Comparison of ENCODE assay signal across 17 cellular contexts in genomic region chr2:227004482-227004881, GRCh38.
A peak's percentile ranks its signal among the peaks of the same experiment; 100 is the strongest.
DNase-seq lines count a peak whose midpoint lies in the region; ATAC-seq lines count a peak whose summit lies in the region.
"Had no signal": no experiment of that assay in that cellular context is flagged by ENCODE, and none has a peak within 500 bp of the region (broad histone marks: within the 10 kb centered on the region; RNA-seq: fewer than 3 reads in every experiment).

No MANE protein-coding gene starts in this region.

- DNase-seq in M059J (ENCODE audit: low read depth): peak; percentile 30
- peak; percentile 60 for DNase-seq in RPMI7951 (ENCODE audit: low read depth)
- DNase-seq in memory B cell (ENCODE audit: low spot score in 2 of 2): no peak
- DNase-seq in midbrain (lab: John Stamatoyannopoulos, UW): no peak
- no peak for DNase-seq in ureter (ENCODE audit: low spot score)
- DNase-seq: ACHN; BE2C; C1 segment of cervical spinal cord; CD4-positive, CD25-positive, alpha-beta regulatory T cell; CD8-positive, alpha-beta memory T cell; COR-L47; DMS 273 treated with DMSO at 0.1 percent for 48 hours; DMS79; GDM1; GOT3; H7 had no signal

- no peaks in the 10 kb centered on the region for H3K9me3 Mint-ChIP-seq in memory B cell
- H3K9me3 Mint-ChIP-seq: CD4-positive, CD25-positive, alpha-beta regulatory T cell had no signal

- H3K4me3 Mint-ChIP-seq in memory B cell: no peak overlapping the region
- H3K4me3 Mint-ChIP-seq: CD4-positive, CD25-positive, alpha-beta regulatory T cell; CD8-positive, alpha-beta memory T cell had no signal

- ATAC-seq in memory B cell (ENCODE audit: low read depth) (no peak), HG02571 (IDR thresholded peaks at IDR 0.05; ENCODE audit: unreplicated experiment) (no peak)

- peak overlapping the region; percentile 42 for H3K27ac Mint-ChIP-seq in memory B cell
- H3K27ac Mint-ChIP-seq: CD8-positive, alpha-beta memory T cell had no signal

- peaks cover 40% of the 10 kb centered on the region for H3K36me3 Mint-ChIP-seq in memory B cell

- no peaks in the 10 kb centered on the region for H3K4me1 Mint-ChIP-seq in memory B cell
- H3K4me1 Mint-ChIP-seq: CD4-positive, CD25-positive, alpha-beta regulatory T cell; CD8-positive, alpha-beta memory T cell had no signal

- no peaks in the 10 kb centered on the region for H3K27me3 Mint-ChIP-seq in memory B cell
- H3K27me3 Mint-ChIP-seq: CD4-positive, CD25-positive, alpha-beta regulatory T cell had no signal

Comparison
In these comparisons a context has a peak if more than half of its experiments do, and no peak if none do; other contexts are left out.
1. DNase-seq: peak in M059J (single experiment) and RPMI7951 (single experiment); none in memory B cell (0 of 2), midbrain (single experiment) and ureter (single experiment).